29 cellular contexts compared by ENCODE assay signal in genomic region chr9:124599121-124599795, GRCh38.
DNase-seq lines count a peak whose midpoint lies in the region; ATAC-seq, FAIRE-seq and TF ChIP-seq lines count a peak whose summit lies in the region.
"Had no signal": no experiment of that assay in that cellular context is flagged by ENCODE, and none has a peak within 500 bp of the region (broad histone marks: within the 10 kb centered on the region; RNA-seq: fewer than 3 reads in every experiment).

No MANE protein-coding gene starts in this region.

- POLR2A ChIA-PET in H1 (lab: Charles Lee; ENCODE audit: partially characterized antibody), result interaction anchor here (0.5 to 0.6 kb wide), 2 partner anchors 125 to 263 kb away, joined by 3 to 4 read pairs; partner anchors contain the start of gene ARPC5L

- no peak overlapping the region for H4K91ac ChIP-seq in H1 (replicated peaks; ENCODE audit: insufficient read length, low read length)

- no peaks in the 10 kb centered on the region for H3K9me2 ChIP-seq in GM23338 (ENCODE audit: insufficient read depth)

- no peak overlapping the region for H2BK120ac ChIP-seq in H1 (replicated peaks; ENCODE audit: low read depth, low read length)

- H3K9ac ChIP-seq in H1 (replicated peaks in 1 of 4; ENCODE audit: extremely low read depth in 1 of 4, low read depth in 3 of 4, low read length in 3 of 4) (no peak overlapping the region), neural progenitor cell (no peak overlapping the region)
- H3K9ac ChIP-seq: BLaER1 had no signal

- FAIRE-seq in H1 (lab: Jason Lieb, UNC), result no peak
- FAIRE-seq: A204.1, GM12878, GM12892, GM19239 had no signal

- no peak for DNase-seq in HFFc6
- no peak for DNase-seq in H1 (ENCODE audit: low read depth in 1 of 2, low spot score in 2 of 2)
- DNase-seq in neural progenitor cell (ENCODE audit: low spot score), result no peak
- DNase-seq in testis, result no peak
- no peak for DNase-seq in NCI-H82 treated with DMSO at 0.1 percent for 48 hours (lab: John Stamatoyannopoulos, UW; ENCODE audit: unreplicated experiment)
- no peak for DNase-seq in NCI-H748 treated with DMSO at 0.1 percent for 48 hours (lab: John Stamatoyannopoulos, UW)
- DNase-seq in GM23338 (ENCODE audit: low spot score), result no peak
- DNase-seq in midbrain (lab: John Stamatoyannopoulos, UW), result no peak
- DNase-seq: 8988T; ACHN; BE2C; C1 segment of cervical spinal cord; CD4-positive, alpha-beta memory T cell; CD4-positive, CD25-positive, alpha-beta regulatory T cell; CD8-positive, alpha-beta memory T cell; COR-L47; DMS 273 treated with DMSO at 0.1 percent for 48 hours; DMS153; DMS53; DMS79; DND-41; EL; GDM1 had no signal

- peaks cover 23% of the 10 kb centered on the region for H3K27me3 Mint-ChIP-seq in HFFc6 (ENCODE audit: insufficient read depth)
- no peaks in the 10 kb centered on the region for H3K27me3 Mint-ChIP-seq in neural progenitor cell (ENCODE audit: insufficient read depth, low read depth)
- H3K27me3 Mint-ChIP-seq in GM23338 (ENCODE audit: insufficient read depth, low read depth, poor library complexity), result peaks cover 3% of the 10 kb centered on the region

- no peak overlapping the region for H3K56ac ChIP-seq in H1 (replicated peaks; ENCODE audit: insufficient read length, low read depth, low read length)

- WGBS in H1 (ENCODE audit: extremely low coverage in 1 of 2, insufficient coverage in 1 of 2, insufficient read length in 1 of 2, insufficient replicate concordance in 2 of 2, low coverage in 1 of 2, low lambda C conversion rate in 2 of 2, missing lambda C conversion rate in 1 of 2), 2 experiments, result 96% methylated on average over 29 of the region's 39 CpGs; no CpG with 5 or more reads in 1 of the 2 experiments
- WGBS in testis, 2 donors, result 68 to 83% methylated on average over 39 of the region's 39 CpGs

- no peak for TF ChIP-seq EP300 in H1 (IDR thresholded peaks at IDR 0.05; ENCODE audit: borderline replicate concordance in 1 of 2, low read depth in 2 of 2, low read length in 2 of 2)

- H4K5ac ChIP-seq in H1 (ENCODE audit: insufficient read length, low read depth, low read length), result peak overlapping the region; percentile 33

- no peak overlapping the region for H3K14ac ChIP-seq in H1 (ENCODE audit: insufficient read length)

- no peaks in the 10 kb centered on the region; the same call in 1 of the 2 replicates for H3K79me1 ChIP-seq in H1 (ENCODE audit: low read depth, low read length)

- TF ChIP-seq POLR2A in H1 (IDR thresholded peaks at IDR 0.05; ENCODE audit: control extremely low read depth in 1 of 2, low read depth in 2 of 2, low read length in 2 of 2) (no peak), testis (IDR thresholded peaks at IDR 0.05) (no peak)

- ATAC-seq in GM23338, result no peak
- ATAC-seq: GM12878 had no signal

- H4K20me1 ChIP-seq in H1 (replicated peaks in 1 of 2; ENCODE audit: control insufficient read depth in 1 of 2, insufficient read depth in 2 of 2, low read length in 2 of 2), result no peaks in the 10 kb centered on the region
- peaks cover 4% of the 10 kb centered on the region for H4K20me1 ChIP-seq in neural progenitor cell (ENCODE audit: low read depth)
- no peaks in the 10 kb centered on the region for H4K20me1 ChIP-seq in GM23338 (replicated peaks; ENCODE audit: insufficient read depth)
- H4K20me1 ChIP-seq: BLaER1 had no signal

- TF ChIP-seq CTCF in HFFc6 (IDR thresholded peaks at IDR 0.05) (no peak), H1 (IDR thresholded peaks at IDR 0.05; ENCODE audit: control extremely low read depth in 1 of 3, insufficient read depth in 1 of 3, low read depth in 1 of 3, low read length in 3 of 3) (no peak), neural progenitor cell (IDR thresholded peaks at IDR 0.05) (no peak), testis (IDR thresholded peaks at IDR 0.05) (no peak), GM23338 (conservative IDR thresholded peaks at IDR 0.05; ENCODE audit: low read depth in 2 of 2) (no peak)

- no peaks in the 10 kb centered on the region for H3K23me2 ChIP-seq in H1 (ENCODE audit: low read depth, low read length)

- H2BK20ac ChIP-seq in H1 (ENCODE audit: low read length), result no peak overlapping the region

- CTCF ChIA-PET in H1 (lab: Charles Lee; ENCODE audit: partially characterized antibody), result interaction anchor here (0.6 to 7.7 kb wide), 3 partner anchors 16 to 117 kb away, joined by 3 to 88 read pairs (median 21); no protein-coding TSS in a partner anchor

- H3K9me3 Mint-ChIP-seq in HFFc6 (no peaks in the 10 kb centered on the region), neural progenitor cell (peaks cover 2% of the 10 kb centered on the region), GM23338 (no peaks in the 10 kb centered on the region)
- H3K9me3 Mint-ChIP-seq: CD14-positive monocyte; CD4-positive, alpha-beta memory T cell had no signal

- no peaks in the 10 kb centered on the region for H3K9me3 ChIP-seq in H1 (ENCODE audit: insufficient read depth in 2 of 2, low read depth in 1 of 2, low read length in 1 of 2)
- no peaks in the 10 kb centered on the region for H3K9me3 ChIP-seq in neural progenitor cell (ENCODE audit: low read depth)
- H3K9me3 ChIP-seq in testis, result no peaks in the 10 kb centered on the region
- H3K9me3 ChIP-seq: BE2C, BLaER1 had no signal

- peak overlapping the region; percentile 76; the same call in 1 of the 2 replicates for H3K18ac ChIP-seq in H1 (ENCODE audit: extremely low read depth, low read length)

- H2AK5ac ChIP-seq in H1 (ENCODE audit: low read depth, low read length), result 0 out of 2 replicates have a peak overlapping the region, but pooled peaks have one; percentile 57

- H3K27ac ChIP-seq in H1 (ENCODE audit: low read depth, low read length) (no peak overlapping the region), neural progenitor cell (peak overlapping the region; percentile 40), testis (no peak overlapping the region), GM23338 (ENCODE audit: low read depth) (no peak overlapping the region)
- H3K27ac ChIP-seq: BLaER1 had no signal

- no peak overlapping the region for H4K8ac ChIP-seq in H1 (ENCODE audit: extremely low read depth, insufficient read depth, low read length)

- H2AFZ ChIP-seq in H1 (ENCODE audit: low read length) (no peak overlapping the region), neural progenitor cell (replicated peaks) (no peak overlapping the region), GM23338 (no peak overlapping the region)

- TF ChIP-seq RAD21 in H1 (IDR thresholded peaks at IDR 0.05 in 1 of 2, conservative IDR thresholded peaks at IDR 0.05 in 1 of 2; ENCODE audit: low read depth in 2 of 2, low read length in 2 of 2), result no peak

- H3K4me3 Mint-ChIP-seq in HFFc6, result peak overlapping the region; percentile 46; the same call in 1 of the 2 replicates
- H3K4me3 Mint-ChIP-seq in neural progenitor cell, result no peak overlapping the region
- H3K4me3 Mint-ChIP-seq in GM23338, result no peak overlapping the region
- H3K4me3 Mint-ChIP-seq: CD14-positive monocyte; CD4-positive, alpha-beta memory T cell; CD4-positive, CD25-positive, alpha-beta regulatory T cell had no signal

- no peak overlapping the region for H2BK5ac ChIP-seq in H1 (ENCODE audit: low read depth, low read length)

- no peak overlapping the region for H3K23ac ChIP-seq in H1 (ENCODE audit: insufficient read length)

- H3K4ac ChIP-seq in H1 (replicated peaks; ENCODE audit: insufficient read length, low read depth, low read length), result no peak overlapping the region

- no peak overlapping the region for H2BK12ac ChIP-seq in H1 (ENCODE audit: low read depth, low read length)

- no peaks in the 10 kb centered on the region for H3K36me3 Mint-ChIP-seq in HFFc6 (ENCODE audit: low read depth)
- H3K36me3 Mint-ChIP-seq in neural progenitor cell, result peaks cover 9% of the 10 kb centered on the region
- peaks cover 18% of the 10 kb centered on the region; the same call in 2 of the 3 replicates for H3K36me3 Mint-ChIP-seq in GM23338 (ENCODE audit: low read depth)
- H3K36me3 Mint-ChIP-seq: CD14-positive monocyte; CD4-positive, alpha-beta memory T cell; CD4-positive, CD25-positive, alpha-beta regulatory T cell; CD8-positive, alpha-beta memory T cell had no signal

- H2BK15ac ChIP-seq in H1 (ENCODE audit: low read length), result no peak overlapping the region

- H3K4me2 ChIP-seq in H1 (ENCODE audit: insufficient read depth in 1 of 2, low read depth in 2 of 2, low read length in 2 of 2), result no peak overlapping the region
- H3K4me2 ChIP-seq in neural progenitor cell, result no peak overlapping the region
- no peak overlapping the region for H3K4me2 ChIP-seq in GM23338
- H3K4me2 ChIP-seq: BLaER1 had no signal

- peaks cover 0 to 78% of the 10 kb centered on the region in 2 experiments; a peak in 3 of 4 replicates for H3K79me2 ChIP-seq in H1 (ENCODE audit: control insufficient read depth in 1 of 2, insufficient read depth in 2 of 2, low read length in 2 of 2)
- peaks cover 98% of the 10 kb centered on the region for H3K79me2 ChIP-seq in neural progenitor cell (ENCODE audit: low read depth)
- H3K79me2 ChIP-seq in GM23338 (replicated peaks; ENCODE audit: insufficient read depth), result peaks cover 14% of the 10 kb centered on the region

- H3K4me1 Mint-ChIP-seq in HFFc6 (ENCODE audit: low read depth) (peaks cover 14% of the 10 kb centered on the region), neural progenitor cell (peaks cover 33% of the 10 kb centered on the region), GM23338 (peaks cover 67% of the 10 kb centered on the region)
- H3K4me1 Mint-ChIP-seq: CD4-positive, alpha-beta memory T cell; CD4-positive, CD25-positive, alpha-beta regulatory T cell; CD8-positive, alpha-beta memory T cell had no signal

- intact Hi-C loops in testis (cut with DNase I; ENCODE audit: low total_unique reads), result no loop called here

- H3F3A ChIP-seq in neural progenitor cell (ENCODE audit: low read depth) (peaks cover 27% of the 10 kb centered on the region), GM23338 (replicated peaks; ENCODE audit: low read depth) (no peaks in the 10 kb centered on the region)

- H3K27ac Mint-ChIP-seq in HFFc6 (no peak overlapping the region), neural progenitor cell (no peak overlapping the region), GM23338 (no peak overlapping the region)
- H3K27ac Mint-ChIP-seq: CD4-positive, alpha-beta memory T cell; CD4-positive, CD25-positive, alpha-beta regulatory T cell; CD8-positive, alpha-beta memory T cell had no signal

- H3K36me3 ChIP-seq in H1 (ENCODE audit: control insufficient read depth in 2 of 4, insufficient read depth in 4 of 4, low read length in 3 of 4) (no peaks in the 10 kb centered on the region), neural progenitor cell (no peaks in the 10 kb centered on the region), testis (ENCODE audit: low read depth, missing control alignments) (no peaks in the 10 kb centered on the region), GM23338 (ENCODE audit: insufficient read depth) (no peaks in the 10 kb centered on the region)
- H3K36me3 ChIP-seq: BE2C, BLaER1 had no signal

- H3K4me3 ChIP-seq in H1 (ENCODE audit: extremely low read depth in 1 of 4, insufficient read depth in 2 of 4, low read depth in 3 of 4, low read length in 4 of 4) (no peak overlapping the region), neural progenitor cell (no peak overlapping the region), testis (peak overlapping the region; percentile 16 to 34), GM23338 (no peak overlapping the region)
- H3K4me3 ChIP-seq: BLaER1, GM12878 had no signal

- H3K4me1 ChIP-seq in H1 (replicated peaks in 1 of 4; ENCODE audit: control insufficient read depth in 3 of 4, insufficient read depth in 4 of 4, low read length in 3 of 4) (peaks cover 2 to 19% (median 11%) of the 10 kb centered on the region in 4 experiments; a peak in 6 of 7 replicates), neural progenitor cell (peaks cover 35% of the 10 kb centered on the region), testis (peaks cover 2% of the 10 kb centered on the region), GM23338 (ENCODE audit: insufficient read depth) (peaks cover 41% of the 10 kb centered on the region)
- H3K4me1 ChIP-seq: BE2C, BLaER1 had no signal

- H3K27me3 ChIP-seq in H1 (replicated peaks in 1 of 4; ENCODE audit: control insufficient read depth in 3 of 4, extremely low read depth in 1 of 4, insufficient read depth in 3 of 4, low read length in 3 of 4) (no peaks in the 10 kb centered on the region), neural progenitor cell (no peaks in the 10 kb centered on the region), testis (no peaks in the 10 kb centered on the region), GM23338 (ENCODE audit: insufficient read depth) (no peaks in the 10 kb centered on the region)
- H3K27me3 ChIP-seq: BLaER1 had no signal

Comparison
In these comparisons a context has a peak if more than half of its experiments do, and no peak if none do; other contexts are left out.
1. H3K4me3 ChIP-seq: peak in testis (2 of 2); none in H1 (0 of 4), neural progenitor cell (single experiment) and GM23338 (single experiment).